ENCODE assay signal across 21 cellular contexts in the genomic region with DNA sequence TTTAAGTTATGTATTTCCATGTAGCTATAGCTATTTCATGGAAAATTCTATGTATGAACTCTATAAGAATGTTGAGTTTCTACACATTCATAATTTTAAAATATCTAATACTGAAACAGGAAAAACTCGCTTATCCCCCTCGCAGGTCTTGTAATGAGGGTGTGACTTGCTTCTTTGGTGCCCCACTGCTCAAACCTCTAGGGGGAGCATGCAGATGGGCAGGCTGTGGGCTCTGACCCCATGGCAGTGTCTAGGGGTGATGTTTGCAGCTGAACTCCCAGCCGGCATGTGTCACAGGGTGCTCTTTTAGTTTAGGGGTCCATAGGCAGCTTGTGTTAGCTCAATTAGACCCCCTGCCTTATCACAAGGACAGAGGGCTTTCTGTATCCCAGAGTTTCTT.
"Had no signal": no experiment of that assay in that cellular context is flagged by ENCODE, and none has a peak within 500 bp of the region (broad histone marks: within the 10 kb centered on the region; RNA-seq: fewer than 3 reads in every experiment).

No MANE protein-coding gene starts in this region.

- H3K4me3 Mint-ChIP-seq: activated naive CD8-positive, alpha-beta T cell treated with anti-CD3 and anti-CD28 coated beads, Interleukin-2, amount 10 ng/mL, durations not matched to agents 7 days and 5 days; nephron progenitor cell; stimulated activated naive CD8-positive, alpha-beta T cell treated with anti-CD3 and anti-CD28 coated beads, Interleukin-15, Interleukin-2, amounts not matched to agents 100 ng/mL and 50 ng/mL, for 24 hours; T-helper 17 cell had no signal

- H3K27ac Mint-ChIP-seq: activated naive CD8-positive, alpha-beta T cell treated with anti-CD3 and anti-CD28 coated beads, Interleukin-2, amount 10 ng/mL, durations not matched to agents 7 days and 5 days; nephron progenitor cell; stimulated activated naive CD8-positive, alpha-beta T cell treated with anti-CD3 and anti-CD28 coated beads, Interleukin-15, Interleukin-2, amounts not matched to agents 100 ng/mL and 50 ng/mL, for 24 hours; T-helper 17 cell had no signal

- H3K4me1 Mint-ChIP-seq: activated naive CD8-positive, alpha-beta T cell treated with anti-CD3 and anti-CD28 coated beads, Interleukin-2, amount 10 ng/mL, durations not matched to agents 7 days and 5 days; T-helper 17 cell had no signal

- H3K36me3 ChIP-seq: left lung, right atrium auricular region, suprapubic skin, WERI-Rb-1 had no signal

- H3K9me3 ChIP-seq: suprapubic skin had no signal

- H3K27ac ChIP-seq: body of pancreas, dorsolateral prefrontal cortex, epithelial cell of prostate, left lung, right atrium auricular region, skin epidermis, suprapubic skin, WERI-Rb-1 had no signal

- H3K36me3 Mint-ChIP-seq: activated naive CD8-positive, alpha-beta T cell treated with anti-CD3 and anti-CD28 coated beads, Interleukin-2, amount 10 ng/mL, durations not matched to agents 7 days and 5 days had no signal

- DNase-seq: activated CD4-positive, alpha-beta T cell treated with anti-CD3 and anti-CD28 coated beads, Interleukin-2, amount 50 U/mL, for 48 hours; activated gamma-delta T cell treated with Interleukin-2 at 50 U/mL for 16 hours; activated naive CD8-positive, alpha-beta T cell treated with anti-CD3 and anti-CD28 coated beads, Interleukin-2, amount 10 ng/mL, durations not matched to agents 7 days and 5 days; amygdala; body of pancreas; dorsolateral prefrontal cortex; foreskin melanocyte; glutamatergic neuron; hypothalamus; left lung; nephron progenitor cell; stimulated activated CD4-positive, alpha-beta T cell treated with anti-CD3 and anti-CD28 coated beads, Interleukin-15, amount 100 ng/mL, for 24 hours; stimulated activated CD4-positive, alpha-beta T cell treated with anti-CD3 and anti-CD28 coated beads, Interleukin-2, amount 100 ng/mL, for 48 hours; T-helper 17 cell; trophoblast cell; WERI-Rb-1 had no signal

- H3K27me3 Mint-ChIP-seq: activated naive CD8-positive, alpha-beta T cell treated with anti-CD3 and anti-CD28 coated beads, Interleukin-2, amount 10 ng/mL, durations not matched to agents 7 days and 5 days; stimulated activated naive CD8-positive, alpha-beta T cell treated with anti-CD3 and anti-CD28 coated beads, Interleukin-15, Interleukin-2, amounts not matched to agents 100 ng/mL and 50 ng/mL, for 24 hours; T-helper 17 cell had no signal

- H3K4me1 ChIP-seq: body of pancreas, left lung, right atrium auricular region, suprapubic skin had no signal

- ATAC-seq: body of pancreas, left lung, T-helper 17 cell had no signal

- H3K4me3 ChIP-seq: body of pancreas, dorsolateral prefrontal cortex, left lung, right atrium auricular region, skin epidermis, suprapubic skin had no signal
